ENCODE assay signal across 8 cellular contexts in genomic region chr10:7956508-7956907, GRCh38.
DNase-seq lines count a peak whose midpoint lies in the region; ATAC-seq, FAIRE-seq and TF ChIP-seq lines count a peak whose summit lies in the region.

No MANE protein-coding gene starts in this region.

- H3K36me3 Mint-ChIP-seq in T-helper 2 cell treated with Interferon-gamma antibody and Interleukin-4, amounts not matched to agents 5 μg/mL and 100 μg/mL, for 36 hours (ENCODE audit: low read depth), result peaks cover 2% of the 10 kb centered on the region

- peaks cover 6% of the 10 kb centered on the region; the same call in 1 of the 2 replicates for H3K4me1 ChIP-seq in GM12878 (ENCODE audit: control insufficient read depth, insufficient read depth, low read length)

- in situ Hi-C loops in GM12878 (cut with MboI), result no loop called here

- no peak for TF ChIP-seq POLR2A in GM12878 (IDR thresholded peaks at IDR 0.05; ENCODE audit: low read depth, low read length)

- no peaks in the 10 kb centered on the region; the same call in none of the 2 replicates for H3K79me2 ChIP-seq in GM12878 (ENCODE audit: control insufficient read depth, insufficient read depth, low read length)

- no peak for TF ChIP-seq CTCF in AG09319 (IDR thresholded peaks at IDR 0.05; ENCODE audit: low read depth, low read length)
- no peak for TF ChIP-seq CTCF in GM12878 (IDR thresholded peaks at IDR 0.05 in 2 of 3, conservative IDR thresholded peaks at IDR 0.05 in 1 of 3; ENCODE audit: control insufficient read depth in 2 of 3, extremely low read depth in 1 of 3, insufficient read depth in 1 of 3, low read depth in 3 of 3, low read length in 3 of 3)

- POLR2A ChIA-PET in GM12878 (lab: Charles Lee), result no interaction called here

- RAD21 ChIA-PET in GM12878 (lab: Charles Lee; ENCODE audit: unreplicated experiment), result no interaction called here

- H3K4me1 Mint-ChIP-seq in T-helper 2 cell treated with Interferon-gamma antibody and Interleukin-4, amounts not matched to agents 5 μg/mL and 100 μg/mL, for 36 hours (ENCODE audit: low read depth), result peaks cover 12% of the 10 kb centered on the region

- CTCF ChIA-PET in GM12878 (lab: Yijun Ruan, JAX), result no interaction called here

- H3K4me3 Mint-ChIP-seq in T-helper 2 cell treated with Interferon-gamma antibody and Interleukin-4, amounts not matched to agents 5 μg/mL and 100 μg/mL, for 36 hours, result no peak overlapping the region

- SMC1A ChIA-PET in GM12878 (lab: Charles Lee; ENCODE audit: uncharacterized antibody, unreplicated experiment), result no interaction called here

- H2AFZ ChIP-seq in GM12878 (ENCODE audit: control insufficient read depth, low read depth, low read length), result no peak overlapping the region

- intact Hi-C loops in GM12878 (cut with micrococcal nuclease; ENCODE audit: unreplicated experiment), result no loop called here

- H3K9me3 ChIP-seq in GM12878 (replicated peaks; ENCODE audit: control insufficient read depth, insufficient read depth, low read length), result no peaks in the 10 kb centered on the region

- no peak overlapping the region for H3K27ac ChIP-seq in GM12878 (ENCODE audit: control insufficient read depth, insufficient read depth)

- no peak overlapping the region for H3K9ac ChIP-seq in GM12878 (ENCODE audit: control insufficient read depth, insufficient read depth, low read length)

- FAIRE-seq in GM12878 (lab: Jason Lieb, UNC), result peak; percentile 88

- H4K20me1 ChIP-seq in GM12878 (ENCODE audit: control insufficient read depth, insufficient read depth), result no peaks in the 10 kb centered on the region

- DNase-seq in AG09319 (ENCODE audit: extremely low read depth, low read depth), result peak; percentile 55
- peak; percentile 45 for DNase-seq in GM12878 (ENCODE audit: low read depth, low spot score)
- DNase-seq in NCI-H146 (lab: John Stamatoyannopoulos, UW), result no peak
- no peak for DNase-seq in T-helper 2 cell treated with Interferon-gamma antibody and Interleukin-4, amounts not matched to agents 5 μg/mL and 100 μg/mL, for 36 hours (ENCODE audit: low spot score)
- DNase-seq in NCI-H2029 treated with DMSO at 0.1 percent for 48 hours (lab: John Stamatoyannopoulos, UW), result no peak
- DNase-seq in hippocampal formation (lab: John Stamatoyannopoulos, UW), result no peak

- ATAC-seq in GM19468 (IDR thresholded peaks at IDR 0.05; ENCODE audit: extremely low read depth, unreplicated experiment) (peak; percentile 87), HG03521 (IDR thresholded peaks at IDR 0.05; ENCODE audit: unreplicated experiment) (peak; percentile 97), GM12878 (peak; percentile 97)

- H3K9me3 Mint-ChIP-seq in T-helper 2 cell treated with Interferon-gamma antibody and Interleukin-4, amounts not matched to agents 5 μg/mL and 100 μg/mL, for 36 hours, result no peaks in the 10 kb centered on the region

- no peak overlapping the region for H3K4me3 ChIP-seq in GM12878

- peak in 1 of 2 experiments; percentile 50; a peak in 1 of 4 replicates for TF ChIP-seq EP300 in GM12878 (IDR thresholded peaks at IDR 0.05; ENCODE audit: borderline replicate concordance in 1 of 2, control insufficient read depth in 1 of 2, low read depth in 2 of 2, low read length in 2 of 2)

- no peaks in the 10 kb centered on the region for H3K36me3 ChIP-seq in GM12878 (ENCODE audit: control insufficient read depth in 2 of 2, insufficient read depth in 2 of 2, low read length in 1 of 2)

- BruUV-seq in GM12878 (replicated peaks; lab: Mats Ljungman, UMichigan), result no TSS peak

- no peaks in the 10 kb centered on the region for H3K27me3 Mint-ChIP-seq in T-helper 2 cell treated with Interferon-gamma antibody and Interleukin-4, amounts not matched to agents 5 μg/mL and 100 μg/mL, for 36 hours (ENCODE audit: low read depth)

- no peaks in the 10 kb centered on the region for H3K27me3 ChIP-seq in GM12878 (replicated peaks in 1 of 2; ENCODE audit: control insufficient read depth in 2 of 2, insufficient read depth in 2 of 2, low read length in 1 of 2)

- peak overlapping the region; percentile 13; the same call in 1 of the 2 replicates for H3K4me2 ChIP-seq in GM12878 (ENCODE audit: control insufficient read depth, insufficient read depth)

- TF ChIP-seq RAD21 in GM12878 (IDR thresholded peaks at IDR 0.05; ENCODE audit: insufficient read depth, low read depth, low read length), result no peak

- H3K27ac Mint-ChIP-seq in T-helper 2 cell treated with Interferon-gamma antibody and Interleukin-4, amounts not matched to agents 5 μg/mL and 100 μg/mL, for 36 hours, result no peak overlapping the region

TF ChIP-seq in GM12878, 131 proteins besides CTCF, POLR2A, EP300 and RAD21 (continues in another document):
- TF ChIP-seq ESRRA (IDR thresholded peaks at IDR 0.05; ENCODE audit: low read length) (no peak), BHLHE40 (IDR thresholded peaks at IDR 0.05; ENCODE audit: borderline replicate concordance in 1 of 2, low read depth in 2 of 2, low read length in 1 of 2) (no peak), MTA2 (IDR thresholded peaks at IDR 0.05; ENCODE audit: low read depth) (peak; percentile 29; the same call in 1 of the 2 replicates), MEF2B (IDR thresholded peaks at IDR 0.05; ENCODE audit: partially characterized antibody, poor library complexity, severe bottlenecking) (peak; percentile 47), RUNX3 (IDR thresholded peaks at IDR 0.05; ENCODE audit: low read length) (peak; percentile 54), BMI1 (IDR thresholded peaks at IDR 0.05; ENCODE audit: borderline replicate concordance) (no peak), ZNF24 (IDR thresholded peaks at IDR 0.05) (no peak), ZNF384 (IDR thresholded peaks at IDR 0.05; ENCODE audit: borderline replicate concordance, low read depth, low read length) (0 out of 2 replicates have a peak, but pooled peaks have one; percentile 42), BACH1 (IDR thresholded peaks at IDR 0.05; ENCODE audit: borderline replicate concordance) (peak; percentile 99), CREM (IDR thresholded peaks at IDR 0.05; ENCODE audit: low read depth) (no peak), POU2F2 (IDR thresholded peaks at IDR 0.05; ENCODE audit: borderline replicate concordance, low read depth, low read length) (peak; percentile 80; the same call in 2 of the 3 replicates), CREB1 (IDR thresholded peaks at IDR 0.05; ENCODE audit: low read depth) (0 out of 2 replicates have a peak, but pooled peaks have one; percentile 19), POLR2AphosphoS2 (IDR thresholded peaks at IDR 0.05; ENCODE audit: low read depth, low read length) (no peak), SIN3A (IDR thresholded peaks at IDR 0.05; ENCODE audit: low read depth, low read length) (no peak), SPI1 (IDR thresholded peaks at IDR 0.05; ENCODE audit: borderline replicate concordance, insufficient read depth, low read depth, low read length) (peak; percentile 69), CEBPB (IDR thresholded peaks at IDR 0.05; ENCODE audit: borderline replicate concordance in 1 of 2, low read depth in 2 of 2, low read length in 2 of 2) (no peak), ZBED1 (IDR thresholded peaks at IDR 0.05; ENCODE audit: borderline replicate concordance) (no peak), SMAD1 (IDR thresholded peaks at IDR 0.05; ENCODE audit: low read depth, partially characterized antibody) (no peak), TCF3 (IDR thresholded peaks at IDR 0.05; ENCODE audit: borderline replicate concordance, insufficient read depth, low read depth, low read length) (no peak)
- TF ChIP-seq, protein P1, sequence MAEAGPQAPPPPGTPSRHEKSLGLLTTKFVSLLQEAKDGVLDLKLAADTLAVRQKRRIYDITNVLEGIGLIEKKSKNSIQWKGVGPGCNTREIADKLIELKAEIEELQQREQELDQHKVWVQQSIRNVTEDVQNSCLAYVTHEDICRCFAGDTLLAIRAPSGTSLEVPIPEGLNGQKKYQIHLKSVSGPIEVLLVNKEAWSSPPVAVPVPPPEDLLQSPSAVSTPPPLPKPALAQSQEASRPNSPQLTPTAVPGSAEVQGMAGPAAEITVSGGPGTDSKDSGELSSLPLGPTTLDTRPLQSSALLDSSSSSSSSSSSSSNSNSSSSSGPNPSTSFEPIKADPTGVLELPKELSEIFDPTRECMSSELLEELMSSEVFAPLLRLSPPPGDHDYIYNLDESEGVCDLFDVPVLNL (IDR thresholded peaks at IDR 0.05; ENCODE audit: low read depth, low read length), result no peak
- TF ChIP-seq, protein P2, sequence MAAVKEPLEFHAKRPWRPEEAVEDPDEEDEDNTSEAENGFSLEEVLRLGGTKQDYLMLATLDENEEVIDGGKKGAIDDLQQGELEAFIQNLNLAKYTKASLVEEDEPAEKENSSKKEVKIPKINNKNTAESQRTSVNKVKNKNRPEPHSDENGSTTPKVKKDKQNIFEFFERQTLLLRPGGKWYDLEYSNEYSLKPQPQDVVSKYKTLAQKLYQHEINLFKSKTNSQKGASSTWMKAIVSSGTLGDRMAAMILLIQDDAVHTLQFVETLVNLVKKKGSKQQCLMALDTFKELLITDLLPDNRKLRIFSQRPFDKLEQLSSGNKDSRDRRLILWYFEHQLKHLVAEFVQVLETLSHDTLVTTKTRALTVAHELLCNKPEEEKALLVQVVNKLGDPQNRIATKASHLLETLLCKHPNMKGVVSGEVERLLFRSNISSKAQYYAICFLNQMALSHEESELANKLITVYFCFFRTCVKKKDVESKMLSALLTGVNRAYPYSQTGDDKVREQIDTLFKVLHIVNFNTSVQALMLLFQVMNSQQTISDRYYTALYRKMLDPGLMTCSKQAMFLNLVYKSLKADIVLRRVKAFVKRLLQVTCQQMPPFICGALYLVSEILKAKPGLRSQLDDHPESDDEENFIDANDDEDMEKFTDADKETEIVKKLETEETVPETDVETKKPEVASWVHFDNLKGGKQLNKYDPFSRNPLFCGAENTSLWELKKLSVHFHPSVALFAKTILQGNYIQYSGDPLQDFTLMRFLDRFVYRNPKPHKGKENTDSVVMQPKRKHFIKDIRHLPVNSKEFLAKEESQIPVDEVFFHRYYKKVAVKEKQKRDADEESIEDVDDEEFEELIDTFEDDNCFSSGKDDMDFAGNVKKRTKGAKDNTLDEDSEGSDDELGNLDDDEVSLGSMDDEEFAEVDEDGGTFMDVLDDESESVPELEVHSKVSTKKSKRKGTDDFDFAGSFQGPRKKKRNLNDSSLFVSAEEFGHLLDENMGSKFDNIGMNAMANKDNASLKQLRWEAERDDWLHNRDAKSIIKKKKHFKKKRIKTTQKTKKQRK (IDR thresholded peaks at IDR 0.05; ENCODE audit: low read depth, low read length), result no peak

Comparison
In these comparisons a context has a peak if more than half of its experiments do, and no peak if none do; other contexts are left out.
1. DNase-seq: peak in AG09319 (single experiment) and GM12878 (single experiment); none in NCI-H146 (single experiment), T-helper 2 cell treated with Interferon-gamma antibody and Interleukin-4, amounts not matched to agents 5 μg/mL and 100 μg/mL, for 36 hours (single experiment), NCI-H2029 treated with DMSO at 0.1 percent for 48 hours (single experiment) and hippocampal formation (0 of 2).
2. Peak in every context shown above with its lines, with median percentiles within 50 percentile points of each other: ATAC-seq.